In genomic region chr2:224948859-224949258, GRCh38 we compare ENCODE assay signal across 11 cellular contexts.
A peak's percentile ranks its signal among the peaks of the same experiment; 100 is the strongest.
DNase-seq lines count a peak whose midpoint lies in the region; FAIRE-seq and TF ChIP-seq lines count a peak whose summit lies in the region.
"Had no signal": no experiment of that assay in that cellular context is flagged by ENCODE, and none has a peak within 500 bp of the region (broad histone marks: within the 10 kb centered on the region; RNA-seq: fewer than 3 reads in every experiment).

No MANE protein-coding gene starts in this region.

- H3K36me3 ChIP-seq in brain microvascular endothelial cell (replicated peaks), result no peaks in the 10 kb centered on the region
- H3K36me3 ChIP-seq in neutrophil, result no peaks in the 10 kb centered on the region
- H3K36me3 ChIP-seq in kidney (ENCODE audit: control insufficient read depth in 1 of 2, insufficient read depth in 2 of 2, low read length in 2 of 2), result no peaks in the 10 kb centered on the region

- no peak for DNase-seq in T-helper 1 cell
- peak; percentile 93 for DNase-seq in NOMO-1 treated with DMSO at 0.1 percent for 48 hours (lab: John Stamatoyannopoulos, UW; ENCODE audit: unreplicated experiment)
- peak; percentile 60 for DNase-seq in brain microvascular endothelial cell
- no peak for DNase-seq in posterior cingulate gyrus
- DNase-seq in kidney, result no peak
- no peak for DNase-seq in NCI-H2029 treated with DMSO at 0.1 percent for 48 hours (lab: John Stamatoyannopoulos, UW)
- DNase-seq: 8988T, endodermal cell had no signal

- in situ Hi-C loops in brain microvascular endothelial cell (cut with HindIII; ENCODE audit: low pct_ligation_motif_present, low sequenced_read_pairs), result no loop called here

- FAIRE-seq in kidney (lab: Jason Lieb, UNC), result no peak

- peaks cover 3% of the 10 kb centered on the region for H3K9me3 Mint-ChIP-seq in T-helper 1 cell treated with Interleukin-12 subunit alpha and Interleukin-12 subunit beta and Interleukin-4 antibody, amounts not matched to agents 30 μg/mL and 1 μg/mL, for 36 hours
- H3K9me3 Mint-ChIP-seq: endodermal cell had no signal

- peak overlapping the region; percentile 24 for H3K27ac Mint-ChIP-seq in T-helper 1 cell treated with Interleukin-12 subunit alpha and Interleukin-12 subunit beta and Interleukin-4 antibody, amounts not matched to agents 30 μg/mL and 1 μg/mL, for 36 hours
- H3K27ac Mint-ChIP-seq: endodermal cell had no signal

- TF ChIP-seq CTCF in brain microvascular endothelial cell (IDR thresholded peaks at IDR 0.05; ENCODE audit: low read depth, low read length, missing control alignments), result no peak
- no peak for TF ChIP-seq CTCF in neutrophil (IDR thresholded peaks at IDR 0.05)
- TF ChIP-seq CTCF in kidney (IDR thresholded peaks at IDR 0.05; ENCODE audit: borderline replicate concordance, extremely low read depth, insufficient read depth), result no peak

- peaks cover 52% of the 10 kb centered on the region for H3K36me3 Mint-ChIP-seq in T-helper 1 cell treated with Interleukin-12 subunit alpha and Interleukin-12 subunit beta and Interleukin-4 antibody, amounts not matched to agents 30 μg/mL and 1 μg/mL, for 36 hours (ENCODE audit: low read depth)

- H3K4me1 Mint-ChIP-seq in T-helper 1 cell treated with Interleukin-12 subunit alpha and Interleukin-12 subunit beta and Interleukin-4 antibody, amounts not matched to agents 30 μg/mL and 1 μg/mL, for 36 hours (ENCODE audit: low read depth), result peaks cover 74% of the 10 kb centered on the region
- H3K4me1 Mint-ChIP-seq: endodermal cell had no signal

- H3K9me3 ChIP-seq in neutrophil (no peaks in the 10 kb centered on the region), kidney (ENCODE audit: control insufficient read depth in 1 of 2, low read length in 2 of 2) (no peaks in the 10 kb centered on the region)

- H3K27me3 ChIP-seq in brain microvascular endothelial cell (replicated peaks), result no peaks in the 10 kb centered on the region
- no peaks in the 10 kb centered on the region for H3K27me3 ChIP-seq in neutrophil

- H3K4me1 ChIP-seq in neutrophil (ENCODE audit: control insufficient read depth in 1 of 2, insufficient read depth in 1 of 2, low read depth in 1 of 2, low read length in 1 of 2) (peaks cover 46 to 56% of the 10 kb centered on the region in 2 experiments), kidney (ENCODE audit: control insufficient read depth in 1 of 2, insufficient read depth in 1 of 2, low read depth in 1 of 2, low read length in 2 of 2) (no peaks in the 10 kb centered on the region)

- peak overlapping the region; percentile 82 for H3K27ac ChIP-seq in brain microvascular endothelial cell
- peak overlapping the region; percentile 76 for H3K27ac ChIP-seq in neutrophil
- no peak overlapping the region for H3K27ac ChIP-seq in kidney (ENCODE audit: low read depth in 2 of 2, low read length in 2 of 2)
- H3K27ac ChIP-seq: VCaP had no signal

- H3K4me3 ChIP-seq in brain microvascular endothelial cell (ENCODE audit: low read depth, low read length), result no peak overlapping the region
- no peak overlapping the region for H3K4me3 ChIP-seq in neutrophil (ENCODE audit: low read depth in 1 of 2, low read length in 1 of 2)
- H3K4me3 ChIP-seq in kidney (ENCODE audit: low read length in 2 of 2), result no peak overlapping the region

- intact Hi-C loops in posterior cingulate gyrus (cut with DNase I), result no loop called here
- intact Hi-C loops in kidney (cut with DNase I), result no loop called here

- no peaks in the 10 kb centered on the region for H3K27me3 Mint-ChIP-seq in T-helper 1 cell treated with Interleukin-12 subunit alpha and Interleukin-12 subunit beta and Interleukin-4 antibody, amounts not matched to agents 30 μg/mL and 1 μg/mL, for 36 hours (ENCODE audit: low read depth)

- no peak overlapping the region for H3K9ac ChIP-seq in kidney (ENCODE audit: low read length in 2 of 2)

- no peak overlapping the region for H3K4me3 Mint-ChIP-seq in T-helper 1 cell treated with Interleukin-12 subunit alpha and Interleukin-12 subunit beta and Interleukin-4 antibody, amounts not matched to agents 30 μg/mL and 1 μg/mL, for 36 hours
- H3K4me3 Mint-ChIP-seq: endodermal cell had no signal

Comparison
In these comparisons a context has a peak if more than half of its experiments do, and no peak if none do; other contexts are left out.
1. DNase-seq: peak in NOMO-1 treated with DMSO at 0.1 percent for 48 hours (single experiment) and brain microvascular endothelial cell (single experiment); none in T-helper 1 cell (0 of 5), posterior cingulate gyrus (0 of 10), kidney (single experiment) and NCI-H2029 treated with DMSO at 0.1 percent for 48 hours (single experiment).
2. H3K27ac ChIP-seq: peak in brain microvascular endothelial cell (single experiment) and neutrophil (single experiment); none in kidney (0 of 2).